Comparison of ENCODE assay signal across 31 cellular contexts in genomic region chr3:146640361-146640760, GRCh38. TPM values are rescaled to one million over a fixed set of nuclear protein-coding genes. Genes with fewer than 3 reads are reported as not detected.
"Had no signal": no experiment of that assay in that cellular context is flagged by ENCODE, and none has a peak within 500 bp of the region (broad histone marks: within the 10 kb centered on the region; RNA-seq: fewer than 3 reads in every experiment).

No MANE protein-coding gene starts in this region.

- H3K36me3 Mint-ChIP-seq: activated naive CD8-positive, alpha-beta T cell; naive thymus-derived CD4-positive, alpha-beta T cell had no signal

- H3K36me3 ChIP-seq: adrenal gland, ascending aorta, brain microvascular endothelial cell, lower lobe of right lung, right lobe of liver, thoracic aorta, upper lobe of left lung had no signal

- H3K4me3 Mint-ChIP-seq: activated B cell treated with CpG ODN at 0.5 μM for 24 hours; activated CD4-positive, alpha-beta T cell treated with anti-CD3 and anti-CD28 coated beads for 36 hours; activated naive CD8-positive, alpha-beta T cell; activated T-cell treated with anti-CD3 and anti-CD28 coated beads, Interleukin-2, amount 50 U/mL, for 4 hours; naive thymus-derived CD4-positive, alpha-beta T cell; neural crest cell had no signal

- H3K9me3 Mint-ChIP-seq: activated B cell treated with CpG ODN at 0.5 μM for 24 hours; activated T-cell treated with anti-CD3 and anti-CD28 coated beads, Interleukin-2, amount 50 U/mL, for 4 hours; activated T-helper 2 cell treated with anti-CD3 and anti-CD28 coated beads, Interferon-gamma antibody, Interleukin-2, Interleukin-4, amounts not matched to agents 10 μg/mL and 5 μg/mL and 100 μg/mL, durations not matched to agents 14 hours and 24 hours and 36 hours; naive thymus-derived CD4-positive, alpha-beta T cell; neural crest cell had no signal

- H3K9me3 ChIP-seq: adrenal gland, ascending aorta, lower lobe of right lung, right lobe of liver, thoracic aorta, upper lobe of left lung had no signal

- H3K4me1 ChIP-seq: adrenal gland, ascending aorta, foreskin keratinocyte, lower lobe of right lung, right lobe of liver, upper lobe of left lung had no signal

- H3K27me3 ChIP-seq: adrenal gland, ascending aorta, brain microvascular endothelial cell, foreskin keratinocyte, right lobe of liver, upper lobe of left lung had no signal

- DNase-seq: activated B cell treated with CpG ODN at 0.5 μM for 24 hours; activated CD4-positive, alpha-beta T cell treated with anti-CD3 and anti-CD28 coated beads, Interleukin-2, amount 50 U/mL, for 4 hours; activated CD8-positive, alpha-beta memory T cell treated with anti-CD3 and anti-CD28 coated beads, Interleukin-2, amount 50 U/mL, for 48 hours; activated naive CD4-positive, alpha-beta T cell; activated T-cell treated with anti-CD3 and anti-CD28 coated beads, Interleukin-2, amount 50 U/mL, for 4 hours; effector CD8-positive, alpha-beta T cell; kidney; lower lobe of right lung; occipital lobe; right lobe of liver; stimulated activated CD4-positive, alpha-beta T cell treated with anti-CD3 and anti-CD28 coated beads, Interleukin-2, amount 100 ng/mL, for 48 hours; stimulated activated naive CD4-positive, alpha-beta T cell treated with Interleukin-2 at 50 U/mL for 16 hours; T1000; upper lobe of left lung had no signal

- H3K27ac Mint-ChIP-seq: activated B cell treated with CpG ODN at 0.5 μM for 24 hours; activated CD4-positive, alpha-beta T cell treated with anti-CD3 and anti-CD28 coated beads for 36 hours; activated naive CD8-positive, alpha-beta T cell; activated T-helper 2 cell treated with anti-CD3 and anti-CD28 coated beads, Interferon-gamma antibody, Interleukin-2, Interleukin-4, amounts not matched to agents 10 μg/mL and 5 μg/mL and 100 μg/mL, durations not matched to agents 14 hours and 24 hours and 36 hours; naive thymus-derived CD4-positive, alpha-beta T cell had no signal

- ATAC-seq: activated T-cell treated with anti-CD3 and anti-CD28 coated beads, Interleukin-2, amount 50 U/mL, for 4 hours; naive thymus-derived CD4-positive, alpha-beta T cell had no signal

- H3K27ac ChIP-seq: adrenal gland, ascending aorta, brain microvascular endothelial cell, foreskin keratinocyte, lower lobe of right lung, right lobe of liver, thoracic aorta, upper lobe of left lung had no signal

- H3K4me1 Mint-ChIP-seq: activated B cell treated with CpG ODN at 0.5 μM for 24 hours; activated CD4-positive, alpha-beta T cell treated with anti-CD3 and anti-CD28 coated beads for 36 hours; naive thymus-derived CD4-positive, alpha-beta T cell had no signal

- H3K4me3 ChIP-seq: adrenal gland, ascending aorta, lower lobe of right lung, right lobe of liver, thoracic aorta, upper lobe of left lung had no signal

RNA-seq across cellular contexts. Expression of gene PLSCR5, which starts 35.2 kb away (rescaled TPM):
- total RNA-seq: activated B cell treated with CpG ODN at 0.5 μM for 24 hours; activated CD4-positive, alpha-beta T cell treated with anti-CD3 and anti-CD28 coated beads for 36 hours; activated CD8-positive, alpha-beta memory T cell treated with anti-CD3 and anti-CD28 coated beads for 36 hours; activated T-cell treated with anti-CD3 and anti-CD28 coated beads, Interleukin-2, amount 50 U/mL, for 4 hours; activated T-helper 2 cell treated with anti-CD3 and anti-CD28 coated beads, Interferon-gamma antibody, Interleukin-2, Interleukin-4, amounts not matched to agents 10 μg/mL and 5 μg/mL and 100 μg/mL, durations not matched to agents 14 hours and 24 hours and 36 hours; adrenal gland; ascending aorta; dermis blood vessel endothelial cell; foreskin keratinocyte; glomerular endothelial cell; kidney; lower lobe of right lung; mesenteric fat pad; mucosa of gallbladder; naive thymus-derived CD4-positive, alpha-beta T cell; neural crest cell; occipital lobe; right lobe of liver; thoracic aorta; upper lobe of left lung had no signal
- polyA plus RNA-seq: adrenal gland; esophagus; foreskin keratinocyte; naive thymus-derived CD4-positive, alpha-beta T cell; small intestine had no signal
